Comparison of ENCODE assay signal across 8 cellular contexts in genomic region chr6:17393335-17394191, GRCh38. TPM values are rescaled to one million over a fixed set of nuclear protein-coding genes. Genes with fewer than 3 reads are reported as not detected.
DNase-seq lines count a peak whose midpoint lies in the region; ATAC-seq and TF ChIP-seq lines count a peak whose summit lies in the region.

TSS of gene CAP2 (plus strand) at chr6:17393595. CDS start at chr6:17421556, 27,961 bp downstream.

- CTCF ChIA-PET in AG04450 (lab: Charles Lee): interaction anchor here (0.6 to 1.4 kb wide), 2 partner anchors 216 to 237 kb away, joined by 3 read pairs; no protein-coding TSS in a partner anchor

- in situ Hi-C loops in HAP-1 (cut with MboI; ENCODE audit: low sequenced_read_pairs): no loop called here

- WGBS in spleen, 5 donors: 1 to 10% (median 2%) methylated on average over 24 to 81 of the region's 81 CpGs

- H3K27ac ChIP-seq in AG04450 (ENCODE audit: low read depth, low read length) (peak within 1 kb of the TSS; percentile 62), layer of hippocampus (ENCODE audit: low read depth, low read length) (peak within 1 kb of the TSS; percentile 72), spleen (peak within 1 kb of the TSS in 2 of 8 donors; percentile 18 to 42)

- no peaks in the 10 kb centered on the region; the same call in 1 of the 2 replicates for H3K36me3 ChIP-seq in HAP-1 (replicated peaks)
- no peaks in the 10 kb centered on the region for H3K36me3 ChIP-seq in spleen

- H3K27me3 ChIP-seq in AG04450 (ENCODE audit: control insufficient read depth, insufficient read depth, low read length) (no peaks in the 10 kb centered on the region), HAP-1 (ENCODE audit: low read depth) (no peaks in the 10 kb centered on the region), layer of hippocampus (ENCODE audit: control insufficient read depth, insufficient read depth, low read length) (no peaks in the 10 kb centered on the region), spleen (replicated peaks in 1 of 7) (peaks cover 2 to 60% (median 24%) of the 10 kb centered on the region in 7 donors)

- intact Hi-C loops in spleen (cut with DNase I; ENCODE audit: low total_unique reads): no loop called here

- H3K4me1 ChIP-seq in HAP-1 (peaks cover 15% of the 10 kb centered on the region), spleen (peaks cover 0 to 18% (median 8%) of the 10 kb centered on the region in 6 donors)

- DNase-seq in AG04450 (ENCODE audit: low read depth, low spot score): no peak
- peak; percentile 82 to 88 for DNase-seq in HAP-1 (ENCODE audit: low spot score in 2 of 2)
- DNase-seq in RKO (ENCODE audit: low spot score): peak; percentile 85
- peak; percentile 49 for DNase-seq in dermis blood vessel endothelial cell
- DNase-seq in spleen: no peak

- H3K9me3 ChIP-seq in AG04450 (ENCODE audit: control insufficient read depth, insufficient read depth, low read length) (no peaks in the 10 kb centered on the region), HAP-1 (no peaks in the 10 kb centered on the region), spleen (no peaks in the 10 kb centered on the region)

- no peak for ATAC-seq in GM18511 (IDR thresholded peaks at IDR 0.05; ENCODE audit: unreplicated experiment)
- no peak for ATAC-seq in HG03565 (IDR thresholded peaks at IDR 0.05; ENCODE audit: unreplicated experiment)

- TF ChIP-seq CTCF in AG04450 (IDR thresholded peaks at IDR 0.05; ENCODE audit: low read depth, low read length) (no peak), spleen (IDR thresholded peaks at IDR 0.05 in 8 of 11, conservative IDR thresholded peaks at IDR 0.05 in 3 of 11) (no peak)

- peak within 1 kb of the TSS; percentile 71 for H3K4me3 ChIP-seq in AG04450 (ENCODE audit: low read depth, low read length)
- H3K4me3 ChIP-seq in HAP-1: peak within 1 kb of the TSS; percentile 49
- peak within 1 kb of the TSS in 7 of 8 donors; percentile 17 to 67 (median 41) for H3K4me3 ChIP-seq in spleen

- POLR2A ChIA-PET in AG04450 (lab: Yijun Ruan, JAX): interaction anchor here (0.6 to 1.0 kb wide), 8 partner anchors 12 to 306 kb away, joined by 3 to 7 read pairs (median 3); no protein-coding TSS in a partner anchor

- TF ChIP-seq POLR2A in spleen (IDR thresholded peaks at IDR 0.05): no peak

RNA-seq across cellular contexts. Expression of gene CAP2, which starts in this region (rescaled TPM):
- 56.0 and 74.4 TPM in 2 replicates for polyA plus RNA-seq in AG04450 (2011; rRNA removed)
- 41.6 and 44.6 TPM in 2 replicates for polyA minus RNA-seq in AG04450 (2011; rRNA and poly(A)+ RNA removed)
- 2.6 and 3.3 TPM in 2 replicates for total RNA-seq in dermis blood vessel endothelial cell
- total RNA-seq in spleen: 1 to 10 TPM in 6 of 7 donors, under 1 TPM in 1; 0.68 to 2.6 (median 1.6) TPM
- 1 to 10 TPM; 1.8 to 2.8 (median 2.3) TPM for polyA plus RNA-seq in spleen

Comparison
In these comparisons a context has a peak if more than half of its experiments do, and no peak if none do; other contexts are left out.
1. RNA of gene CAP2 (polyA plus RNA-seq): 56.0 to 74.4 TPM in AG04450; 1.8 to 2.8 TPM in spleen; every median in the first group is over 10 times any median in the second.
2. DNase-seq: peak in HAP-1 (2 of 2), RKO (single experiment) and dermis blood vessel endothelial cell (single experiment); none in AG04450 (single experiment) and spleen (single experiment).
3. Peak in every context shown above with its lines, with median percentiles within 50 percentile points of each other: H3K4me3 ChIP-seq.